8 cellular contexts compared by ENCODE assay signal in genomic region chr19:34404109-34404909, GRCh38. TPM values are rescaled to one million over a fixed set of nuclear protein-coding genes. Genes with fewer than 3 reads are reported as not detected.
DNase-seq lines count a peak whose midpoint lies in the region; ATAC-seq and TF ChIP-seq lines count a peak whose summit lies in the region.

Gene PDCD2L, plus strand, starts transcription at chr19:34404399. Its CDS starts 32 bp downstream, at chr19:34404431.

- H3K36me3 Mint-ChIP-seq in Calu3 (ENCODE audit: insufficient read depth, unreplicated experiment): peaks cover 44% of the 10 kb centered on the region

- no peak within 1 kb of the TSS for H2AFZ ChIP-seq in OCI-LY1 (ENCODE audit: low read length)

- H3F3A ChIP-seq in OCI-LY1 (ENCODE audit: insufficient read depth, low read length): no peaks in the 10 kb centered on the region

- H3K9me2 ChIP-seq in OCI-LY1 (ENCODE audit: low read depth, low read length): no peaks in the 10 kb centered on the region

- peaks cover 22% of the 10 kb centered on the region for H3K79me2 ChIP-seq in OCI-LY1 (ENCODE audit: insufficient read depth, low read length)

- peak within 1 kb of the TSS; percentile 91 for H3K9ac ChIP-seq in OCI-LY1 (ENCODE audit: low read length)

- H3K4me1 ChIP-seq in OCI-LY1 (ENCODE audit: insufficient read depth, low read length, severe bottlenecking) (peaks cover 20% of the 10 kb centered on the region), mucosa of descending colon (ENCODE audit: low read depth) (peaks cover 22% of the 10 kb centered on the region)

- intact Hi-C loops in Calu3 (cut with micrococcal nuclease; ENCODE audit: unreplicated experiment): no loop called here
- intact Hi-C loops in mucosa of descending colon (cut with DNase I, micrococcal nuclease): no loop called here

- no peaks in the 10 kb centered on the region for H3K27me3 Mint-ChIP-seq in Calu3 (ENCODE audit: unreplicated experiment)

- no peaks in the 10 kb centered on the region for H3K9me3 Mint-ChIP-seq in Calu3 (ENCODE audit: low read depth, unreplicated experiment)

- TSS peak; percentile 20 for BruUV-seq in Calu3 (replicated peaks; lab: Mats Ljungman, UMichigan)

- ATAC-seq in GM21515 (IDR thresholded peaks at IDR 0.05; ENCODE audit: unreplicated experiment) (peak; percentile 75), mucosa of descending colon (peak; percentile 96)

- peaks cover 46% of the 10 kb centered on the region for H3K36me3 ChIP-seq in OCI-LY1 (ENCODE audit: insufficient read depth, low read length)
- no peaks in the 10 kb centered on the region for H3K36me3 ChIP-seq in mucosa of descending colon (ENCODE audit: low read depth)

- H3K4me2 ChIP-seq in OCI-LY1 (ENCODE audit: low read length): peak within 1 kb of the TSS; percentile 80

- peak within 1 kb of the TSS; percentile 99 for H3K4me3 Mint-ChIP-seq in Calu3 (ENCODE audit: low read depth, unreplicated experiment)

- peak within 1 kb of the TSS; percentile 63 for H3K27ac ChIP-seq in OCI-LY1 (ENCODE audit: low read depth, low read length, poor library complexity, severe bottlenecking)

- H3K27me3 ChIP-seq in OCI-LY1 (ENCODE audit: insufficient read depth, low read length): no peaks in the 10 kb centered on the region

- H3K4me3 ChIP-seq in OCI-LY1 (ENCODE audit: low read depth, low read length, poor library complexity, severe bottlenecking) (peak within 1 kb of the TSS; percentile 93), epithelial cell of esophagus (ENCODE audit: low read length) (peak within 1 kb of the TSS; percentile 97), mucosa of descending colon (peak within 1 kb of the TSS; percentile 87)

- CTCF ChIA-PET in Calu3 (lab: Charles Lee): interaction anchor here (0.6 to 0.7 kb wide), 3 partner anchors 11 to 591 kb away, joined by 4 to 9 read pairs (median 8); no protein-coding TSS in a partner anchor

- H3K27ac Mint-ChIP-seq in Calu3 (ENCODE audit: unreplicated experiment): peak within 1 kb of the TSS; percentile 74

- no peaks in the 10 kb centered on the region for H3K9me3 ChIP-seq in OCI-LY1 (ENCODE audit: low read length)
- no peaks in the 10 kb centered on the region for H3K9me3 ChIP-seq in mucosa of descending colon

- H4K20me1 ChIP-seq in OCI-LY1 (ENCODE audit: insufficient read depth, low read length): no peaks in the 10 kb centered on the region

- TF ChIP-seq CTCF in Calu3 (IDR thresholded peaks at IDR 0.05; ENCODE audit: unreplicated experiment): no peak
- no peak for TF ChIP-seq CTCF in OCI-LY1 (IDR thresholded peaks at IDR 0.05; ENCODE audit: low read length)
- TF ChIP-seq CTCF in epithelial cell of esophagus (IDR thresholded peaks at IDR 0.05; ENCODE audit: insufficient read depth, low read depth, low read length, missing control alignments): no peak
- TF ChIP-seq CTCF in mucosa of descending colon (IDR thresholded peaks at IDR 0.05): no peak

- DNase-seq in Calu3 (peak; percentile 94), HuH-7 (ENCODE audit: low spot score) (peak; percentile 98), epithelial cell of esophagus (ENCODE audit: low read depth) (peak; percentile 92), mucosa of descending colon (peak; percentile 95 to 97 (median 95))
- DNase-seq in activated CD8-positive, alpha-beta memory T cell treated with anti-CD3 and anti-CD28 coated beads, Interleukin-2, amount 50 U/mL, for 4 hours: peak; percentile 93
- DNase-seq in stimulated activated CD8-positive, alpha-beta memory T cell treated with anti-CD3 and anti-CD28 coated beads, Interleukin-4, amount 100 ng/mL, for 1 hour (ENCODE audit: low read depth in 2 of 2, low spot score in 1 of 2): peak; percentile 77 to 90

- peaks cover 13% of the 10 kb centered on the region for H3K4me1 Mint-ChIP-seq in Calu3 (ENCODE audit: low read depth, unreplicated experiment)

RNA-seq across cellular contexts. Expression of gene PDCD2L, which starts in this region (rescaled TPM):
- total RNA-seq in Calu3 (2022) (29.3 and 35.7 TPM in 2 replicates), mucosa of descending colon (10 to 100 TPM in 1 of 3 donors, 1 to 10 TPM in 2; 6.4 to 10.5 (median 8.1) TPM)

Comparison
In these comparisons a context has a peak if more than half of its experiments do, and no peak if none do; other contexts are left out.
1. Peak in every context shown above with its lines: DNase-seq, ATAC-seq, H3K4me3 ChIP-seq and H3K27ac ChIP-seq.